23 cellular contexts compared by ENCODE assay signal in the genomic region with DNA sequence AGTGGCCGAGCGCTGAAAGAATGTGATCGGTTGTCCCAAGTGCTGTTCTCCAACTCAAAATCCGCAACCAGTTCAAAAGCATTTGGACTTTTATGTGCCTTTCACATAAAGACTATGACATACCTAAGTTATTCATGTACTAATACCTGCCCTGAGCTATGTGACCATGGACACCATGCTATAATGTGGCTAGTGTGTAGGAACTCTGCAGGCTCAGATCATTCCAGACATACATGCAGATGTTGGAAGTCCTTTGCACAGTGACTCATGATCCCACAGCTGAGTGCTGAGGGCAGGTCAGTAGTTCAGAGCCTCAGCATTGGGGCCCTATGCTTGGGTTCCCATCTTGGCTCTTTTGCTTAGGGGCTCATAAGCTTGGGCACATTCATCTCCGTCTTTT.
A peak's percentile ranks its signal among the peaks of the same experiment; 100 is the strongest.
DNase-seq lines count a peak whose midpoint lies in the region; ATAC-seq, FAIRE-seq and TF ChIP-seq lines count a peak whose summit lies in the region.
"Had no signal": no experiment of that assay in that cellular context is flagged by ENCODE, and none has a peak within 500 bp of the region (broad histone marks: within the 10 kb centered on the region; RNA-seq: fewer than 3 reads in every experiment).

No MANE protein-coding gene starts in this region.

- no peak overlapping the region for H3K27ac ChIP-seq in kidney (ENCODE audit: low read depth in 2 of 2, low read length in 2 of 2)
- no peak overlapping the region for H3K27ac ChIP-seq in CD8-positive, alpha-beta memory T cell (ENCODE audit: low read depth, low read length)
- H3K27ac ChIP-seq: 22Rv1; A549; BLaER1 treated with 17β-estradiol and CSF1 and Interleukin-3, amounts not matched to agents 10 nM and 100 nM; C4-2B had no signal

- H3K4me3 Mint-ChIP-seq in activated CD8-positive, alpha-beta memory T cell treated with anti-CD3 and anti-CD28 coated beads, Interleukin-2, amount 10 ng/mL, durations not matched to agents 7 days and 5 days, result no peak overlapping the region
- no peak overlapping the region for H3K4me3 Mint-ChIP-seq in type B pancreatic cell
- no peak overlapping the region for H3K4me3 Mint-ChIP-seq in CD8-positive, alpha-beta memory T cell
- H3K4me3 Mint-ChIP-seq: B cell; CD4-positive, alpha-beta T cell; CD8-positive, alpha-beta T cell had no signal

- no peak for FAIRE-seq in kidney (lab: Jason Lieb, UNC)
- FAIRE-seq: A549, D721Med, G401.6, GM12891, GM19239 had no signal

- peaks cover 2% of the 10 kb centered on the region for H3K9me3 Mint-ChIP-seq in activated CD8-positive, alpha-beta memory T cell treated with anti-CD3 and anti-CD28 coated beads, Interleukin-2, amount 10 ng/mL, durations not matched to agents 7 days and 5 days (ENCODE audit: low read depth)
- H3K9me3 Mint-ChIP-seq in type B pancreatic cell, result peaks cover 5% of the 10 kb centered on the region
- H3K9me3 Mint-ChIP-seq in CD8-positive, alpha-beta memory T cell, result no peaks in the 10 kb centered on the region
- H3K9me3 Mint-ChIP-seq: CD4-positive, alpha-beta T cell; CD8-positive, alpha-beta T cell had no signal

- no peak for ATAC-seq in activated CD8-positive, alpha-beta memory T cell treated with anti-CD3 and anti-CD28 coated beads, Interleukin-2, amount 10 ng/mL, durations not matched to agents 7 days and 5 days
- no peak for ATAC-seq in GM19328 (IDR thresholded peaks at IDR 0.05; ENCODE audit: unreplicated experiment)
- ATAC-seq: A549; CD8-positive, alpha-beta T cell had no signal

- POLR2A ChIA-PET in CD8-positive, alpha-beta memory T cell (lab: Charles Lee), result no interaction called here

- TF ChIP-seq CTCF in kidney (IDR thresholded peaks at IDR 0.05; ENCODE audit: borderline replicate concordance, extremely low read depth, insufficient read depth), result no peak
- TF ChIP-seq CTCF in type B pancreatic cell (conservative IDR thresholded peaks at IDR 0.05), result no peak

- H3K9me3 ChIP-seq in kidney (ENCODE audit: control insufficient read depth in 1 of 2, low read length in 2 of 2), result no peaks in the 10 kb centered on the region
- no peaks in the 10 kb centered on the region for H3K9me3 ChIP-seq in CD8-positive, alpha-beta memory T cell (ENCODE audit: low read length)
- H3K9me3 ChIP-seq: A549; BLaER1 treated with 17β-estradiol and CSF1 and Interleukin-3, amounts not matched to agents 10 nM and 100 nM had no signal

- H3K9ac ChIP-seq in kidney (ENCODE audit: low read length in 2 of 2), result no peak overlapping the region
- H3K9ac ChIP-seq: BLaER1 treated with 17β-estradiol and CSF1 and Interleukin-3, amounts not matched to agents 10 nM and 100 nM had no signal

- no peak overlapping the region for H3K4me3 ChIP-seq in kidney (ENCODE audit: low read length in 2 of 2)
- H3K4me3 ChIP-seq in CD8-positive, alpha-beta memory T cell (ENCODE audit: low read length), result no peak overlapping the region
- H3K4me3 ChIP-seq: A549; BLaER1 treated with 17β-estradiol and CSF1 and Interleukin-3, amounts not matched to agents 10 nM and 100 nM had no signal

- no peak overlapping the region for H3K27ac Mint-ChIP-seq in activated CD8-positive, alpha-beta memory T cell treated with anti-CD3 and anti-CD28 coated beads, Interleukin-2, amount 10 ng/mL, durations not matched to agents 7 days and 5 days
- H3K27ac Mint-ChIP-seq in type B pancreatic cell, result no peak overlapping the region
- H3K27ac Mint-ChIP-seq in CD8-positive, alpha-beta memory T cell, result no peak overlapping the region
- H3K27ac Mint-ChIP-seq: B cell; CD4-positive, alpha-beta T cell; CD8-positive, alpha-beta T cell had no signal

- peak; percentile 32 for DNase-seq in activated CD8-positive, alpha-beta memory T cell treated with anti-CD3 and anti-CD28 coated beads, Interleukin-2, amount 10 ng/mL, durations not matched to agents 7 days and 5 days
- DNase-seq in activated CD8-positive, alpha-beta memory T cell treated with anti-CD3 and anti-CD28 coated beads, Interleukin-2, amount 50 U/mL, for 4 hours, result no peak
- DNase-seq in amniotic epithelial cell (ENCODE audit: low read depth), result peak; percentile 6
- DNase-seq in kidney, result peak; percentile 10
- DNase-seq in type B pancreatic cell (ENCODE audit: extremely low spot score, unreplicated experiment), result peak; percentile 10
- no peak for DNase-seq in CD8-positive, alpha-beta memory T cell
- DNase-seq: AML-193; Calu3; CD4-positive, alpha-beta T cell; CD8-positive, alpha-beta T cell; COR-L47; DMS79 treated with DMSO at 0.1 percent for 48 hours; GF-D8 had no signal

- H3K36me3 Mint-ChIP-seq in activated CD8-positive, alpha-beta memory T cell treated with anti-CD3 and anti-CD28 coated beads, Interleukin-2, amount 10 ng/mL, durations not matched to agents 7 days and 5 days, result no peaks in the 10 kb centered on the region
- no peaks in the 10 kb centered on the region for H3K36me3 Mint-ChIP-seq in type B pancreatic cell
- peaks cover 0 to 1% (median 0%) of the 10 kb centered on the region in 3 donors for H3K36me3 Mint-ChIP-seq in CD8-positive, alpha-beta memory T cell
- H3K36me3 Mint-ChIP-seq: CD8-positive, alpha-beta T cell had no signal

- no peaks in the 10 kb centered on the region for H3K27me3 ChIP-seq in CD8-positive, alpha-beta memory T cell (ENCODE audit: insufficient read depth, low read length, poor library complexity, severe bottlenecking)
- H3K27me3 ChIP-seq: BLaER1 treated with 17β-estradiol and CSF1 and Interleukin-3, amounts not matched to agents 10 nM and 100 nM had no signal

- intact Hi-C loops in kidney (cut with DNase I), result no loop called here

- H3K4me1 ChIP-seq in kidney (ENCODE audit: control insufficient read depth in 1 of 2, insufficient read depth in 1 of 2, low read depth in 1 of 2, low read length in 2 of 2), result no peaks in the 10 kb centered on the region
- H3K4me1 ChIP-seq in CD8-positive, alpha-beta memory T cell (ENCODE audit: insufficient read depth, low read length), result no peaks in the 10 kb centered on the region
- H3K4me1 ChIP-seq: A549 had no signal

- H3K36me3 ChIP-seq in kidney (ENCODE audit: control insufficient read depth in 1 of 2, insufficient read depth in 2 of 2, low read length in 2 of 2), result no peaks in the 10 kb centered on the region
- H3K36me3 ChIP-seq in CD8-positive, alpha-beta memory T cell (ENCODE audit: insufficient read depth, low read length), result no peaks in the 10 kb centered on the region
- H3K36me3 ChIP-seq: BLaER1 treated with 17β-estradiol and CSF1 and Interleukin-3, amounts not matched to agents 10 nM and 100 nM had no signal

- peaks cover 62% of the 10 kb centered on the region for H3K27me3 Mint-ChIP-seq in activated CD8-positive, alpha-beta memory T cell treated with anti-CD3 and anti-CD28 coated beads, Interleukin-2, amount 10 ng/mL, durations not matched to agents 7 days and 5 days
- no peaks in the 10 kb centered on the region for H3K27me3 Mint-ChIP-seq in type B pancreatic cell
- H3K27me3 Mint-ChIP-seq in CD8-positive, alpha-beta memory T cell, result peaks cover 18 to 42% of the 10 kb centered on the region in 2 donors

- no peaks in the 10 kb centered on the region for H3K4me1 Mint-ChIP-seq in activated CD8-positive, alpha-beta memory T cell treated with anti-CD3 and anti-CD28 coated beads, Interleukin-2, amount 10 ng/mL, durations not matched to agents 7 days and 5 days
- H3K4me1 Mint-ChIP-seq in type B pancreatic cell (ENCODE audit: unreplicated experiment), result peaks cover 3% of the 10 kb centered on the region
- H3K4me1 Mint-ChIP-seq in CD8-positive, alpha-beta memory T cell, result peaks cover 0 to 5% (median 0%) of the 10 kb centered on the region in 3 donors
- H3K4me1 Mint-ChIP-seq: B cell had no signal

- CTCF ChIA-PET in activated CD8-positive, alpha-beta memory T cell treated with anti-CD3 and anti-CD28 coated beads, Interleukin-2, amount 10 ng/mL, durations not matched to agents 7 days and 5 days (lab: Charles Lee), result no interaction called here
- CTCF ChIA-PET in CD8-positive, alpha-beta memory T cell (lab: Charles Lee), result no interaction called here

Comparison
In these comparisons a context has a peak if more than half of its experiments do, and no peak if none do; other contexts are left out.
1. DNase-seq: peak in activated CD8-positive, alpha-beta memory T cell treated with anti-CD3 and anti-CD28 coated beads, Interleukin-2, amount 10 ng/mL, durations not matched to agents 7 days and 5 days (single experiment), amniotic epithelial cell (single experiment), kidney (single experiment) and type B pancreatic cell (single experiment); none in activated CD8-positive, alpha-beta memory T cell treated with anti-CD3 and anti-CD28 coated beads, Interleukin-2, amount 50 U/mL, for 4 hours (single experiment) and CD8-positive, alpha-beta memory T cell (0 of 5).